29 cellular contexts compared by ENCODE assay signal in the genomic region with DNA sequence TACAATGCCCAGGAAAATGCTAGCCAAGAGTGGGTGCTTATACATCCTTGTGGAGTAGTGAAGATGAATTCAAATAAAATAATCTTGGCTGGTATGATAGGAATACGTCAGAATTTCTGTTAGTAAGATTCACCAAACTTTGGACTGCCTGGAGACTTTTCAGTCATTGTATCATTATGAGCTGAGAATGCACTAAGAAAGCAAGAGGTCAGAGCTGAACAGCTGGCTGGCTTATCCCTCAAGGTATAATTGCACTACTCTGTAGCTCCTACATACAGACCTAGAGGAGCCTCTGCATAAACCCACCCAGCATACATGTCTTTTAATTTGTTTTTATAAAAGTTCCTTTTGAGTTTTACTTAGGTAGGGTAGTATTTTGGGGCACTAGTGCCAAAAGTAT.
"Had no signal": no experiment of that assay in that cellular context is flagged by ENCODE, and none has a peak within 500 bp of the region (broad histone marks: within the 10 kb centered on the region; RNA-seq: fewer than 3 reads in every experiment).

No MANE protein-coding gene starts in this region.

- H3K36me3 ChIP-seq: lower lobe of right lung, neural progenitor cell, neutrophil, right atrium auricular region, right lobe of liver, stomach, thyroid gland, transverse colon, upper lobe of left lung, vagina had no signal

- H3K4me2 ChIP-seq: neural progenitor cell had no signal

- H3K9me3 ChIP-seq: lower lobe of right lung, neutrophil, right atrium auricular region, right lobe of liver, stomach, testis, thyroid gland, transverse colon, upper lobe of left lung, vagina had no signal

- H2AFZ ChIP-seq: neural progenitor cell, parathyroid adenoma had no signal

- ATAC-seq: left cardiac atrium; left lobe of liver; lower lobe of right lung; natural killer cell; right lobe of liver; stimulated activated naive B cell treated with anti-CD40 and anti-IgM and Interleukin-4, amounts not matched to agents 10 μg/mL and 1 μg/mL and 100 μg/mL, for 72 hours; stimulated activated naive CD8-positive, alpha-beta T cell treated with anti-CD3 and anti-CD28 coated beads, Interleukin-15, Interleukin-2, amounts not matched to agents 100 U/mL and 50 U/mL, for 24 hours had no signal

- H3K4me3 ChIP-seq: lower lobe of right lung, neural progenitor cell, right atrium auricular region, right lobe of liver, skin epidermis, stomach, testis, thyroid gland, transverse colon, upper lobe of left lung, vagina had no signal

- H3K4me1 ChIP-seq: lower lobe of right lung, neural progenitor cell, parathyroid adenoma, right atrium auricular region, right lobe of liver, stomach, testis, thyroid gland, transverse colon, upper lobe of left lung, vagina had no signal

- DNase-seq: hippocampal formation; kidney glomerular epithelial cell; left cardiac atrium; lower lobe of right lung; mammary epithelial cell; mesenchymal stem cell; naive B cell; natural killer cell; nephron progenitor cell; occipital lobe; right lobe of liver; stimulated activated CD4-positive, alpha-beta T cell treated with anti-CD3 and anti-CD28 coated beads, Interleukin-12 subunit alpha, Interleukin-12 subunit beta, amount 100 ng/mL, for 4 hours; stimulated activated CD4-positive, alpha-beta T cell treated with anti-CD3 and anti-CD28 coated beads, Interleukin-15, amount 100 ng/mL, for 24 hours; stimulated activated CD4-positive, alpha-beta T cell treated with anti-CD3 and anti-CD28 coated beads, Interleukin-2, amount 100 ng/mL, for 24 hours; stimulated activated CD4-positive, alpha-beta T cell treated with anti-CD3 and anti-CD28 coated beads, Interleukin-4, amount 100 ng/mL, for 1 hour; stimulated activated naive B cell treated with anti-CD40 and anti-IgM and Interleukin-4, amounts not matched to agents 10 μg/mL and 1 μg/mL and 100 μg/mL, for 72 hours; stimulated activated naive CD8-positive, alpha-beta T cell treated with anti-CD3 and anti-CD28 coated beads, Interleukin-15, Interleukin-2, amounts not matched to agents 100 U/mL and 50 U/mL, for 24 hours; stomach; testis; thyroid gland; transverse colon; upper lobe of left lung had no signal

- H3K9ac ChIP-seq: neural progenitor cell, parathyroid adenoma had no signal

- H3K27ac ChIP-seq: lower lobe of right lung, neural progenitor cell, neutrophil, parathyroid adenoma, right atrium auricular region, right lobe of liver, skin epidermis, stomach, testis, thyroid gland, transverse colon, upper lobe of left lung, vagina had no signal

- H3K27me3 ChIP-seq: neural progenitor cell, neutrophil, right atrium auricular region, right lobe of liver, stomach, testis, thyroid gland, transverse colon, upper lobe of left lung, vagina had no signal
